In the genomic region with DNA sequence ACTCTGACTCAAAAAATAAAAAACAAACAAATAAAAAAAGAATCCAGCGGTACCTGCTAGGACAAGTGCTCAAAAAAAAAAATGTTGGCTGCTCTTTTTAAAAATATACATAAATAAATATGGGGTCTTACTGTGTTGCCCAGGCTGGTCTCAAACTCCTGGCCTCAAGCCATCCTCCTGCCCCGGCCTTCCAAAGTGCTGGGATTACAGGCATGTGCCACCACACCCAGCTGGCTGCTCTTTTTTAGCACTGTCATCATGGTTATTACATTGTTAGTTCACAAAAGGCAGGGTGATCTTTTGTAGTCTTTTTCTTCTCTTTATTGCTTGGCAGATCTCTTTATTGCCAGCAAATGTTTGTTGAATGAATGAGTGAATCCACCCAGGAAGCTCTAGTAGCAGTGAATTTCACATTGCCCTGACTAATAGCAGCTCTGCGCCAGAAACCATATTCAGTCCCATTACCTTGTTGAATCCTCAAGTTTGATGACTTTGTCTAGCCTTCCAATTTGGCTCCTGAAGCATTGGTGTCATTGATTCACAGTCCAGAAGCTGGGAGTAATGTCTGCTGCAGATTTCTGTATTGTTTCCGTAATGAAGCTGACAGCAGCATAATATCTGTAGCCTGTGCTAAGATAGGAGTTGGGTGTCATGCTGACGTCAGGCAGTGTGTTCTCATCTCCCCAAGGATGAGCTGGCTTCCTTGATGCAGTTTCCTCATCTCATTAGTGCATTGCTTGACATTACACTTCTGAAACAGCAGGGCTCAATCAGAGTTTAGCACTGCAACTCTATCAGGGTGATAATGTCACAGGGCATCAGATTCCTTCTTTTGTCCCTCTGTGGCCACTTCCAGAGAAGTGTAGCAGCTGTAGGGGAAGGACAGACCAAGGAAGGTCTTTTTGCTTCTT, we compare ENCODE assay signal across 8 cellular contexts.
A peak's percentile ranks its signal among the peaks of the same experiment; 100 is the strongest.
DNase-seq lines count a peak whose midpoint lies in the region; ATAC-seq and TF ChIP-seq lines count a peak whose summit lies in the region.

No MANE protein-coding gene starts in this region.

- intact Hi-C loops in sciatic nerve (cut with DNase I) (no loop called here), posterior cingulate gyrus (cut with DNase I) (no loop called here)

- H3K4me1 ChIP-seq in GM23338 (ENCODE audit: insufficient read depth) (no peaks in the 10 kb centered on the region), foreskin keratinocyte (peaks cover 4% of the 10 kb centered on the region)

- H3K4me1 Mint-ChIP-seq in GM23338: no peaks in the 10 kb centered on the region
- H3K4me1 Mint-ChIP-seq in activated T-cell treated with anti-CD3 and anti-CD28 coated beads, Interleukin-2, amount 50 U/mL, for 4 hours (ENCODE audit: low read depth): peaks cover 4% of the 10 kb centered on the region

- H3K36me3 ChIP-seq in GM23338 (ENCODE audit: insufficient read depth): no peaks in the 10 kb centered on the region

- no peak overlapping the region for H2AFZ ChIP-seq in GM23338

- no peaks in the 10 kb centered on the region for H4K20me1 ChIP-seq in GM23338 (replicated peaks; ENCODE audit: insufficient read depth)

- no peaks in the 10 kb centered on the region for H3K9me2 ChIP-seq in GM23338 (ENCODE audit: insufficient read depth)

- H3K36me3 Mint-ChIP-seq in GM23338 (ENCODE audit: low read depth): no peaks in the 10 kb centered on the region
- no peaks in the 10 kb centered on the region for H3K36me3 Mint-ChIP-seq in activated T-cell treated with anti-CD3 and anti-CD28 coated beads, Interleukin-2, amount 50 U/mL, for 4 hours (ENCODE audit: insufficient read depth)

- H3K4me3 Mint-ChIP-seq in GM23338: no peak overlapping the region
- H3K4me3 Mint-ChIP-seq in activated T-cell treated with anti-CD3 and anti-CD28 coated beads, Interleukin-2, amount 50 U/mL, for 4 hours: no peak overlapping the region

- H3K4me2 ChIP-seq in GM23338: no peak overlapping the region

- no peak overlapping the region for H3K27ac Mint-ChIP-seq in GM23338

- H3K27me3 Mint-ChIP-seq in GM23338 (ENCODE audit: insufficient read depth, low read depth, poor library complexity): peaks cover 2% of the 10 kb centered on the region
- H3K27me3 Mint-ChIP-seq in activated T-cell treated with anti-CD3 and anti-CD28 coated beads, Interleukin-2, amount 50 U/mL, for 4 hours (ENCODE audit: low read depth): peaks cover 31% of the 10 kb centered on the region

- no peaks in the 10 kb centered on the region; the same call in 2 of the 3 replicates for H3K9me3 Mint-ChIP-seq in GM23338
- no peaks in the 10 kb centered on the region for H3K9me3 Mint-ChIP-seq in activated T-cell treated with anti-CD3 and anti-CD28 coated beads, Interleukin-2, amount 50 U/mL, for 4 hours

- peak; percentile 14 for DNase-seq in GM23338 (ENCODE audit: low spot score)
- DNase-seq in RPMI8226: peak; percentile 62
- peak; percentile 23 to 74 for DNase-seq in foreskin keratinocyte
- no peak for DNase-seq in sciatic nerve (ENCODE audit: low spot score)
- no peak for DNase-seq in posterior cingulate gyrus
- no peak for DNase-seq in activated T-cell treated with anti-CD3 and anti-CD28 coated beads, Interleukin-2, amount 50 U/mL, for 4 hours
- no peak for DNase-seq in cerebellar nuclear complex (lab: John Stamatoyannopoulos, UW)

- ATAC-seq in GM23338 (no peak), foreskin keratinocyte (peak; percentile 74), sciatic nerve (peak; percentile 59), HG03108 (IDR thresholded peaks at IDR 0.05; ENCODE audit: unreplicated experiment) (no peak)
- ATAC-seq in activated T-cell treated with anti-CD3 and anti-CD28 coated beads, Interleukin-2, amount 50 U/mL, for 4 hours: no peak

- H3K27me3 ChIP-seq in GM23338 (ENCODE audit: insufficient read depth) (peaks cover 23% of the 10 kb centered on the region), foreskin keratinocyte (peaks cover 19% of the 10 kb centered on the region)

- TF ChIP-seq CTCF in GM23338 (conservative IDR thresholded peaks at IDR 0.05; ENCODE audit: low read depth in 2 of 2): no peak
- peak; percentile 27 for TF ChIP-seq CTCF in foreskin keratinocyte (conservative IDR thresholded peaks at IDR 0.05)

- no peaks in the 10 kb centered on the region for H3K79me2 ChIP-seq in GM23338 (replicated peaks; ENCODE audit: insufficient read depth)

- no peak overlapping the region for H3K4me3 ChIP-seq in GM23338

- no peak overlapping the region for H3K27ac ChIP-seq in GM23338 (ENCODE audit: low read depth)
- peak overlapping the region; percentile 5 for H3K27ac ChIP-seq in foreskin keratinocyte

- H3F3A ChIP-seq in GM23338 (replicated peaks; ENCODE audit: low read depth): no peaks in the 10 kb centered on the region

TF ChIP-seq in GM23338, 12 proteins besides CTCF, POLR2A, EP300 and RAD21:
- TF ChIP-seq EZH2phosphoT487 (IDR thresholded peaks at IDR 0.05; ENCODE audit: unreplicated experiment) (no peak), CREB1 (CRISPR knock-in tag; IDR thresholded peaks at IDR 0.05; ENCODE audit: low read depth) (no peak), JUNB (IDR thresholded peaks at IDR 0.05; ENCODE audit: unreplicated experiment) (no peak), EZH2 (IDR thresholded peaks at IDR 0.05; ENCODE audit: low read depth, unreplicated experiment) (no peak), NANOG (IDR thresholded peaks at IDR 0.05; ENCODE audit: borderline replicate concordance) (no peak)
- TF ChIP-seq, protein P1, sequence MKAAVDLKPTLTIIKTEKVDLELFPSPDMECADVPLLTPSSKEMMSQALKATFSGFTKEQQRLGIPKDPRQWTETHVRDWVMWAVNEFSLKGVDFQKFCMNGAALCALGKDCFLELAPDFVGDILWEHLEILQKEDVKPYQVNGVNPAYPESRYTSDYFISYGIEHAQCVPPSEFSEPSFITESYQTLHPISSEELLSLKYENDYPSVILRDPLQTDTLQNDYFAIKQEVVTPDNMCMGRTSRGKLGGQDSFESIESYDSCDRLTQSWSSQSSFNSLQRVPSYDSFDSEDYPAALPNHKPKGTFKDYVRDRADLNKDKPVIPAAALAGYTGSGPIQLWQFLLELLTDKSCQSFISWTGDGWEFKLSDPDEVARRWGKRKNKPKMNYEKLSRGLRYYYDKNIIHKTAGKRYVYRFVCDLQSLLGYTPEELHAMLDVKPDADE (IDR thresholded peaks at IDR 0.05): no peak
- TF ChIP-seq, protein P2, sequence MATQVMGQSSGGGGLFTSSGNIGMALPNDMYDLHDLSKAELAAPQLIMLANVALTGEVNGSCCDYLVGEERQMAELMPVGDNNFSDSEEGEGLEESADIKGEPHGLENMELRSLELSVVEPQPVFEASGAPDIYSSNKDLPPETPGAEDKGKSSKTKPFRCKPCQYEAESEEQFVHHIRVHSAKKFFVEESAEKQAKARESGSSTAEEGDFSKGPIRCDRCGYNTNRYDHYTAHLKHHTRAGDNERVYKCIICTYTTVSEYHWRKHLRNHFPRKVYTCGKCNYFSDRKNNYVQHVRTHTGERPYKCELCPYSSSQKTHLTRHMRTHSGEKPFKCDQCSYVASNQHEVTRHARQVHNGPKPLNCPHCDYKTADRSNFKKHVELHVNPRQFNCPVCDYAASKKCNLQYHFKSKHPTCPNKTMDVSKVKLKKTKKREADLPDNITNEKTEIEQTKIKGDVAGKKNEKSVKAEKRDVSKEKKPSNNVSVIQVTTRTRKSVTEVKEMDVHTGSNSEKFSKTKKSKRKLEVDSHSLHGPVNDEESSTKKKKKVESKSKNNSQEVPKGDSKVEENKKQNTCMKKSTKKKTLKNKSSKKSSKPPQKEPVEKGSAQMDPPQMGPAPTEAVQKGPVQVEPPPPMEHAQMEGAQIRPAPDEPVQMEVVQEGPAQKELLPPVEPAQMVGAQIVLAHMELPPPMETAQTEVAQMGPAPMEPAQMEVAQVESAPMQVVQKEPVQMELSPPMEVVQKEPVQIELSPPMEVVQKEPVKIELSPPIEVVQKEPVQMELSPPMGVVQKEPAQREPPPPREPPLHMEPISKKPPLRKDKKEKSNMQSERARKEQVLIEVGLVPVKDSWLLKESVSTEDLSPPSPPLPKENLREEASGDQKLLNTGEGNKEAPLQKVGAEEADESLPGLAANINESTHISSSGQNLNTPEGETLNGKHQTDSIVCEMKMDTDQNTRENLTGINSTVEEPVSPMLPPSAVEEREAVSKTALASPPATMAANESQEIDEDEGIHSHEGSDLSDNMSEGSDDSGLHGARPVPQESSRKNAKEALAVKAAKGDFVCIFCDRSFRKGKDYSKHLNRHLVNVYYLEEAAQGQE (IDR thresholded peaks at IDR 0.05; ENCODE audit: unreplicated experiment): no peak
TF ChIP-seq in GM23338: peak in this region for 0.

Comparison
In these comparisons a context has a peak if more than half of its experiments do, and no peak if none do; other contexts are left out.
1. ATAC-seq: peak in foreskin keratinocyte (single experiment) and sciatic nerve (single experiment); none in GM23338 (single experiment), activated T-cell treated with anti-CD3 and anti-CD28 coated beads, Interleukin-2, amount 50 U/mL, for 4 hours (0 of 2) and HG03108 (single experiment).
2. DNase-seq: peak in GM23338 (single experiment), RPMI8226 (single experiment) and foreskin keratinocyte (2 of 2); none in sciatic nerve (single experiment), posterior cingulate gyrus (0 of 10), activated T-cell treated with anti-CD3 and anti-CD28 coated beads, Interleukin-2, amount 50 U/mL, for 4 hours (single experiment) and cerebellar nuclear complex (0 of 2).